21 cellular contexts compared by ENCODE assay signal in genomic region chr18:55136258-55136657, GRCh38.
"Had no signal": no experiment of that assay in that cellular context is flagged by ENCODE, and none has a peak within 500 bp of the region (broad histone marks: within the 10 kb centered on the region; RNA-seq: fewer than 3 reads in every experiment).

No MANE protein-coding gene starts in this region.

- H3K4me3 ChIP-seq: colonic mucosa, prostate gland, right atrium auricular region, tibial nerve, uterus had no signal

- H3K9me3 ChIP-seq: colonic mucosa, prostate gland, right atrium auricular region, tibial nerve, uterus had no signal

- H3K4me3 Mint-ChIP-seq: activated CD4-positive, alpha-beta T cell treated with anti-CD3 and anti-CD28 coated beads, Interleukin-2, amount 10 ng/mL, durations not matched to agents 7 days and 5 days; activated CD8-positive, alpha-beta T cell treated with anti-CD3 and anti-CD28 coated beads, Interleukin-2, amount 10 ng/mL, durations not matched to agents 7 days and 5 days; activated naive CD4-positive, alpha-beta T cell treated with anti-CD3 and anti-CD28 coated beads for 36 hours; activated naive CD8-positive, alpha-beta T cell treated with anti-CD3 and anti-CD28 coated beads, Interleukin-2, amount 50 U/mL, for 24 hours; activated T-cell treated with anti-CD3 and anti-CD28 coated beads, Interleukin-2, amount 50 U/mL, for 4 hours; central memory CD8-positive, alpha-beta T cell; naive thymus-derived CD4-positive, alpha-beta T cell; stimulated activated naive CD8-positive, alpha-beta T cell treated with anti-CD3 and anti-CD28 coated beads, Interleukin-15, Interleukin-2, amounts not matched to agents 100 ng/mL and 50 ng/mL, for 24 hours had no signal

- H3K27me3 Mint-ChIP-seq: activated CD4-positive, alpha-beta T cell treated with anti-CD3 and anti-CD28 coated beads, Interleukin-2, amount 10 ng/mL, durations not matched to agents 7 days and 5 days; central memory CD8-positive, alpha-beta T cell had no signal

- DNase-seq: activated CD4-positive, alpha-beta T cell treated with anti-CD3 and anti-CD28 coated beads, Interleukin-2, amount 10 ng/mL, durations not matched to agents 7 days and 5 days; activated CD8-positive, alpha-beta memory T cell treated with anti-CD3 and anti-CD28 coated beads, Interleukin-2, amount 50 U/mL, for 4 hours; activated CD8-positive, alpha-beta T cell treated with anti-CD3 and anti-CD28 coated beads, Interleukin-2, amount 10 ng/mL, durations not matched to agents 7 days and 5 days; activated naive CD4-positive, alpha-beta T cell treated with anti-CD3 and anti-CD28 coated beads for 36 hours; activated naive CD8-positive, alpha-beta T cell treated with anti-CD3 and anti-CD28 coated beads, Interleukin-2, amount 50 U/mL, for 24 hours; activated T-cell treated with anti-CD3 and anti-CD28 coated beads, Interleukin-2, amount 50 U/mL, for 4 hours; anterior cingulate cortex; colonic mucosa; foreskin melanocyte; glutamatergic neuron; hippocampal formation; left cardiac atrium; mesendoderm; naive thymus-derived CD4-positive, alpha-beta T cell; stimulated activated CD4-positive, alpha-beta T cell treated with anti-CD3 and anti-CD28 coated beads, Interleukin-2, amount 100 ng/mL, for 24 hours; uterus had no signal

- H3K4me1 Mint-ChIP-seq: activated CD4-positive, alpha-beta T cell treated with anti-CD3 and anti-CD28 coated beads, Interleukin-2, amount 10 ng/mL, durations not matched to agents 7 days and 5 days; activated naive CD8-positive, alpha-beta T cell treated with anti-CD3 and anti-CD28 coated beads, Interleukin-2, amount 50 U/mL, for 24 hours; central memory CD8-positive, alpha-beta T cell; naive thymus-derived CD4-positive, alpha-beta T cell had no signal

- H3K27me3 ChIP-seq: colonic mucosa, right atrium auricular region, tibial nerve, uterus had no signal

- ATAC-seq: activated CD8-positive, alpha-beta T cell treated with anti-CD3 and anti-CD28 coated beads, Interleukin-2, amount 10 ng/mL, durations not matched to agents 7 days and 5 days; activated naive CD8-positive, alpha-beta T cell treated with anti-CD3 and anti-CD28 coated beads, Interleukin-2, amount 50 U/mL, for 24 hours; activated T-cell treated with anti-CD3 and anti-CD28 coated beads, Interleukin-2, amount 50 U/mL, for 4 hours; left cardiac atrium; naive thymus-derived CD4-positive, alpha-beta T cell had no signal

- H3K27ac ChIP-seq: colonic mucosa, prostate gland, right atrium auricular region, tibial nerve, uterus had no signal

- H3K4me1 ChIP-seq: colonic mucosa, prostate gland, right atrium auricular region, tibial nerve, uterus had no signal

- H3K9me3 Mint-ChIP-seq: activated CD4-positive, alpha-beta T cell treated with anti-CD3 and anti-CD28 coated beads, Interleukin-2, amount 10 ng/mL, durations not matched to agents 7 days and 5 days; activated naive CD4-positive, alpha-beta T cell treated with anti-CD3 and anti-CD28 coated beads for 36 hours; activated naive CD8-positive, alpha-beta T cell treated with anti-CD3 and anti-CD28 coated beads, Interleukin-2, amount 50 U/mL, for 24 hours; activated T-cell treated with anti-CD3 and anti-CD28 coated beads, Interleukin-2, amount 50 U/mL, for 4 hours; central memory CD8-positive, alpha-beta T cell; stimulated activated naive CD8-positive, alpha-beta T cell treated with anti-CD3 and anti-CD28 coated beads, Interleukin-15, Interleukin-2, amounts not matched to agents 100 ng/mL and 50 ng/mL, for 24 hours had no signal

- H3K27ac Mint-ChIP-seq: activated CD4-positive, alpha-beta T cell treated with anti-CD3 and anti-CD28 coated beads, Interleukin-2, amount 10 ng/mL, durations not matched to agents 7 days and 5 days; activated CD8-positive, alpha-beta T cell treated with anti-CD3 and anti-CD28 coated beads, Interleukin-2, amount 10 ng/mL, durations not matched to agents 7 days and 5 days; activated naive CD4-positive, alpha-beta T cell treated with anti-CD3 and anti-CD28 coated beads for 36 hours; activated naive CD8-positive, alpha-beta T cell treated with anti-CD3 and anti-CD28 coated beads, Interleukin-2, amount 50 U/mL, for 24 hours; naive thymus-derived CD4-positive, alpha-beta T cell; stimulated activated naive CD8-positive, alpha-beta T cell treated with anti-CD3 and anti-CD28 coated beads, Interleukin-15, Interleukin-2, amounts not matched to agents 100 ng/mL and 50 ng/mL, for 24 hours had no signal

- H3K36me3 Mint-ChIP-seq: naive thymus-derived CD4-positive, alpha-beta T cell had no signal

- H3K36me3 ChIP-seq: colonic mucosa, prostate gland, right atrium auricular region, tibial nerve, uterus had no signal
